ENCODE assay signal across 8 cellular contexts in genomic region chr3:49787182-49787464, GRCh38. TPM values are rescaled to one million over a fixed set of nuclear protein-coding genes. Genes with fewer than 3 reads are reported as not detected.
DNase-seq lines count a peak whose midpoint lies in the region; TF ChIP-seq lines count a peak whose summit lies in the region.

No MANE protein-coding gene starts in this region.

- no peaks in the 10 kb centered on the region for H3K9me3 Mint-ChIP-seq in nephron progenitor cell

- peak overlapping the region; percentile 87 for H3K4me3 Mint-ChIP-seq in nephron progenitor cell

- peak overlapping the region; percentile 96 for H3K4me2 ChIP-seq in Karpas-422 (ENCODE audit: low read depth, low read length, poor library complexity, severe bottlenecking)

- H3K4me3 ChIP-seq in Karpas-422 (ENCODE audit: low read length) (peak overlapping the region; percentile 91), dorsolateral prefrontal cortex (peak overlapping the region in 58 of 59 donors; percentile 36 to 100 (median 96))

- H3K27me3 Mint-ChIP-seq in nephron progenitor cell (ENCODE audit: low read depth, poor library complexity) = no peaks in the 10 kb centered on the region

- H3K9ac ChIP-seq in Karpas-422 (ENCODE audit: low read length) = peak overlapping the region; percentile 78

- no peak overlapping the region for H3K27ac Mint-ChIP-seq in nephron progenitor cell

- H3K4me1 ChIP-seq in Karpas-422 (ENCODE audit: low read length) = peaks cover 32% of the 10 kb centered on the region

- H3K36me3 ChIP-seq in Karpas-422 (ENCODE audit: insufficient read depth, low read length) = no peaks in the 10 kb centered on the region

- H4K20me1 ChIP-seq in Karpas-422 (ENCODE audit: insufficient read depth, low read depth, low read length) = no peaks in the 10 kb centered on the region

- peaks cover 37% of the 10 kb centered on the region for H3K79me2 ChIP-seq in Karpas-422 (ENCODE audit: low read length)

- H3K9me2 ChIP-seq in Karpas-422 (replicated peaks; ENCODE audit: insufficient read depth, low read length) = no peaks in the 10 kb centered on the region

- H3K27ac ChIP-seq in Karpas-422 (ENCODE audit: low read length) = no peak overlapping the region
- H3K27ac ChIP-seq in dorsolateral prefrontal cortex = peak overlapping the region in 57 of 59 donors; percentile 61 to 99 (median 95)

- H3K27me3 ChIP-seq in Karpas-422 (ENCODE audit: low read length) (no peaks in the 10 kb centered on the region), dorsolateral prefrontal cortex (no peaks in the 10 kb centered on the region)

- H2AFZ ChIP-seq in Karpas-422 (ENCODE audit: low read length) = no peak overlapping the region

- peak; percentile 43 for DNase-seq in Ammon's horn (ENCODE audit: low spot score)
- DNase-seq in Karpas-422 = no peak
- DNase-seq in dorsolateral prefrontal cortex = no peak
- DNase-seq in nephron progenitor cell = no peak
- DNase-seq in NCI-H1048 (lab: John Stamatoyannopoulos, UW) = no peak
- DNase-seq in stimulated activated CD4-positive, alpha-beta T cell treated with anti-CD3 and anti-CD28 coated beads, Interleukin-12 subunit alpha, Interleukin-12 subunit beta, amount 100 ng/mL, for 4 hours = no peak
- DNase-seq in activated gamma-delta T cell treated with Interleukin-2 at 50 U/mL for 16 hours = no peak
- no peak for DNase-seq in cerebellar cortex (ENCODE audit: low spot score)

- no peaks in the 10 kb centered on the region for H3K9me3 ChIP-seq in Karpas-422 (ENCODE audit: low read length)

- no peak for TF ChIP-seq CTCF in dorsolateral prefrontal cortex (IDR thresholded peaks at IDR 0.05 in 54 of 56, conservative IDR thresholded peaks at IDR 0.05 in 2 of 56; ENCODE audit: low read depth in 1 of 56, partially characterized antibody in 56 of 56)
- no peak for TF ChIP-seq CTCF in nephron progenitor cell (IDR thresholded peaks at IDR 0.05)

- H3K36me3 Mint-ChIP-seq in nephron progenitor cell (ENCODE audit: low read depth) = peaks cover 19% of the 10 kb centered on the region

- intact Hi-C loops in dorsolateral prefrontal cortex (cut with DNase I) = loop anchor here (2.0 to 5.0 kb wide), 3 partner anchors 14 to 154 kb away; partner anchors contain the start of genes GMPPB (in 1 of the 2) and RBM6 (in 1 of the 2)

- peaks cover 41% of the 10 kb centered on the region for H3K4me1 Mint-ChIP-seq in nephron progenitor cell

RNA-seq across cellular contexts. Expression of gene IP6K1, which starts 0.8 kb away (rescaled TPM):
- total RNA-seq in Karpas-422 (2014; rRNA removed; shearing (Covaris generic); ENCODE audit: low replicate concordance) = 22.3 and 27.3 TPM in 2 replicates
- total RNA-seq in dorsolateral prefrontal cortex = 100 to 1,000 TPM in 104 of 120 experiments, 10 to 100 TPM in 16; 82.9 to 160 (median 118) TPM

RNA-seq across cellular contexts. Expression of gene CDHR4, which starts 12.6 kb away (rescaled TPM):
- total RNA-seq in Karpas-422 (2014; rRNA removed; shearing (Covaris generic); ENCODE audit: low replicate concordance) = not detected in 2 replicates
- total RNA-seq in dorsolateral prefrontal cortex = under 1 TPM in 8 of 120 experiments, not detected in 112; 0.19 to 0.84 (median 0.50) TPM

RNA-seq across cellular contexts. Expression of gene INKA1, which starts 15.9 kb away (rescaled TPM):
- 5.7 and 9.8 TPM in 2 replicates for total RNA-seq in Karpas-422 (2014; rRNA removed; shearing (Covaris generic); ENCODE audit: low replicate concordance)
- total RNA-seq in dorsolateral prefrontal cortex = 1 to 10 TPM; 1.6 to 8.8 (median 5.3) TPM

RNA-seq across cellular contexts. Expression of gene UBA7, which starts 26.6 kb away (rescaled TPM):
- 10.5 and 24.4 TPM in 2 replicates for total RNA-seq in Karpas-422 (2014; rRNA removed; shearing (Covaris generic); ENCODE audit: low replicate concordance)
- total RNA-seq in dorsolateral prefrontal cortex = 10 to 100 TPM in 118 of 120 experiments, 1 to 10 TPM in 2; 9.9 to 55.4 (median 21.1) TPM
